8 cellular contexts compared by ENCODE assay signal in the genomic region with DNA sequence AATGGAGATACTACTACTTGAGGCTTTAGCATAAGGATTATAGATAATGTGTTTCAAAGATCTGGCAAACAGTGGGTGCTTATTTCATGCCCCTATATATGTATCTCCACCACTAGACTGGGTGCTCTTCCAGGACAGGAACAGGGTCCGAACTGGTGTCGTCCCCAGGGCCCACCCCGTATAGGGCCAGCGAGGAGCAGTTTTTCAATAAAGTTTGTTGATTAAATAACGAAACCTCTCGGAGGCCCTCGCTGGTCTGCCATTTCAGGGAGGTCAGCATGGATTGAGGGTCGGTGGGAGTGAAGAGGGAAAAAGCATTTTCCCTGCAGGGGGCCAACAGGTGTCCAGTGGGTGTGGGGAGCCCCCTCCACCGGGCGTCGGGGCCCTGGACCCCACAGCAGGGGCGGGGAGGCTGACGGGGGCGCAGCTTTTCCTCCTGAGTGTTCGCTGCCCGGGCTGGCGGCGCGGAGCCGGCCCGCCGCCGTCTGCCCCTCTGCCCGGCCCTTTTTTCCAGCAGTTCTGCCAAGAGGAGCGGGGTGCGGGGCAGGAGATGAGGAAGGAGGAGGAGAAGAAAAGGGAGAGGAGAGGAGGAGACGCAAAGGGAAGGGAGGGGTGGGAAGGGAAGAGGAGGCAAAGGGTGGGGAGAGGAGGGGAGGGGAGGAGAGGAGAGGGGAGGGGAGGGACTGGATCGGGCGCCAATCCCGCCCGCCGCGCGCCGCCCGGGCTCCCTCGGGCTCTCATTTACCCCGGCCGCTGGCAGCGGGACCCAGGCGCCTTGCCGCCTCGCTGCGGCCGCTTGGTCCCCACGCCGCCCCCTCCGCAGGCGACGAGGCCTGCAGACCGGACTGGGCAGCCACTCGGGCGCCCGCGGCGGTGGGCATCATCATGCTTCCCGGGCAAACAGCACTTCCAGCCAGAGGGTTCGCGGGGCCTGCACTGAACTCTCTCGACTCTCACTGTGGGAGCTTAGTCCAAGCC.
DNase-seq lines count a peak whose midpoint lies in the region; ATAC-seq and TF ChIP-seq lines count a peak whose summit lies in the region.

No MANE protein-coding gene starts in this region.

- peaks cover 0 to 44% (median 18%) of the 10 kb centered on the region in 7 donors for H3K27me3 ChIP-seq in heart right ventricle
- H3K27me3 ChIP-seq in ovary, result no peaks in the 10 kb centered on the region

- POLR2A ChIA-PET in activated naive CD8-positive, alpha-beta T cell treated with anti-CD3 and anti-CD28 coated beads, Interleukin-2, amount 10 ng/mL, durations not matched to agents 7 days and 5 days (lab: Charles Lee), result no interaction called here

- peak overlapping the region; percentile 63 for H3K4me3 Mint-ChIP-seq in activated naive CD8-positive, alpha-beta T cell treated with anti-CD3 and anti-CD28 coated beads, Interleukin-2, amount 10 ng/mL, durations not matched to agents 7 days and 5 days

- 6% methylated on average over 54 to 60 of the region's 60 CpGs for WGBS in heart right ventricle, 2 donors
- 2 to 5% (median 4%) methylated on average over 59 to 60 of the region's 60 CpGs for WGBS in ovary, 3 donors

- peaks cover 33% of the 10 kb centered on the region for H3K27me3 Mint-ChIP-seq in activated naive CD8-positive, alpha-beta T cell treated with anti-CD3 and anti-CD28 coated beads, Interleukin-2, amount 10 ng/mL, durations not matched to agents 7 days and 5 days

- no peak overlapping the region for H3K27ac Mint-ChIP-seq in activated naive CD8-positive, alpha-beta T cell treated with anti-CD3 and anti-CD28 coated beads, Interleukin-2, amount 10 ng/mL, durations not matched to agents 7 days and 5 days

- H3K36me3 ChIP-seq in heart right ventricle, result no peaks in the 10 kb centered on the region
- no peaks in the 10 kb centered on the region for H3K36me3 ChIP-seq in ovary

- intact Hi-C loops in heart right ventricle (cut with DNase I), result no loop called here
- intact Hi-C loops in ovary (cut with DNase I), result no loop called here

- H3K4me1 ChIP-seq in heart right ventricle, result peaks cover 0 to 30% (median 14%) of the 10 kb centered on the region in 9 donors
- no peaks in the 10 kb centered on the region for H3K4me1 ChIP-seq in ovary (ENCODE audit: insufficient read depth)

- H3K4me1 Mint-ChIP-seq in activated naive CD8-positive, alpha-beta T cell treated with anti-CD3 and anti-CD28 coated beads, Interleukin-2, amount 10 ng/mL, durations not matched to agents 7 days and 5 days, result peaks cover 11% of the 10 kb centered on the region

- TF ChIP-seq POLR2A in ovary (IDR thresholded peaks at IDR 0.05), result no peak

- H3K27ac ChIP-seq in heart right ventricle (peak overlapping the region in 3 of 10 donors; percentile 22 to 50 (median 28)), ovary (peak overlapping the region; percentile 18 to 50)

- TF ChIP-seq EP300 in ovary (IDR thresholded peaks at IDR 0.05), result no peak

- ATAC-seq in activated naive CD8-positive, alpha-beta T cell treated with anti-CD3 and anti-CD28 coated beads, Interleukin-2, amount 10 ng/mL, durations not matched to agents 7 days and 5 days (ENCODE audit: low read depth), result no peak
- ATAC-seq in heart right ventricle (peak; percentile 34 to 60 (median 46)), HG02642 (IDR thresholded peaks at IDR 0.05; ENCODE audit: poor library complexity, unreplicated experiment) (no peak)

- H3K9me3 ChIP-seq in heart right ventricle, result no peaks in the 10 kb centered on the region
- no peaks in the 10 kb centered on the region for H3K9me3 ChIP-seq in ovary

- no peaks in the 10 kb centered on the region for H3K36me3 Mint-ChIP-seq in activated naive CD8-positive, alpha-beta T cell treated with anti-CD3 and anti-CD28 coated beads, Interleukin-2, amount 10 ng/mL, durations not matched to agents 7 days and 5 days

- peak overlapping the region; percentile 39 for H3K4me3 ChIP-seq in HFF-Myc (replicated peaks; ENCODE audit: low read depth, low read length)
- H3K4me3 ChIP-seq in heart right ventricle, result peak overlapping the region in 9 of 10 donors; percentile 29 to 57 (median 51)
- H3K4me3 ChIP-seq in ovary, result peak overlapping the region; percentile 57

- TF ChIP-seq CTCF in HFF-Myc (IDR thresholded peaks at IDR 0.05; ENCODE audit: low read depth, low read length, missing control alignments) (no peak), heart right ventricle (IDR thresholded peaks at IDR 0.05) (no peak), ovary (IDR thresholded peaks at IDR 0.05) (no peak)

- H3K9me3 Mint-ChIP-seq in activated naive CD8-positive, alpha-beta T cell treated with anti-CD3 and anti-CD28 coated beads, Interleukin-2, amount 10 ng/mL, durations not matched to agents 7 days and 5 days, result no peaks in the 10 kb centered on the region

- DNase-seq in HFF-Myc (ENCODE audit: extremely low read depth, low read depth), result no peak
- DNase-seq in activated naive CD8-positive, alpha-beta T cell treated with anti-CD3 and anti-CD28 coated beads, Interleukin-2, amount 10 ng/mL, durations not matched to agents 7 days and 5 days, result no peak
- DNase-seq in heart right ventricle, result peak; percentile 49 to 54
- peak; percentile 76 to 85 (median 77) for DNase-seq in ovary
- DNase-seq in GOT3 (lab: John Stamatoyannopoulos, UW), result no peak
- no peak for DNase-seq in SW480 (ENCODE audit: low spot score)
- DNase-seq in inferior parietal cortex (ENCODE audit: extremely low spot score), result no peak

Comparison
In these comparisons a context has a peak if more than half of its experiments do, and no peak if none do; other contexts are left out.
1. DNase-seq: peak in heart right ventricle (2 of 2) and ovary (5 of 5); none in HFF-Myc (single experiment), activated naive CD8-positive, alpha-beta T cell treated with anti-CD3 and anti-CD28 coated beads, Interleukin-2, amount 10 ng/mL, durations not matched to agents 7 days and 5 days (single experiment), GOT3 (single experiment), SW480 (single experiment) and inferior parietal cortex (single experiment).
2. ATAC-seq: peak in heart right ventricle (8 of 8); none in activated naive CD8-positive, alpha-beta T cell treated with anti-CD3 and anti-CD28 coated beads, Interleukin-2, amount 10 ng/mL, durations not matched to agents 7 days and 5 days (single experiment) and HG02642 (single experiment).
3. Peak in every context shown above with its lines, with median percentiles within 50 percentile points of each other: H3K4me3 ChIP-seq.